ENCODE assay signal across 16 cellular contexts in the genomic region with DNA sequence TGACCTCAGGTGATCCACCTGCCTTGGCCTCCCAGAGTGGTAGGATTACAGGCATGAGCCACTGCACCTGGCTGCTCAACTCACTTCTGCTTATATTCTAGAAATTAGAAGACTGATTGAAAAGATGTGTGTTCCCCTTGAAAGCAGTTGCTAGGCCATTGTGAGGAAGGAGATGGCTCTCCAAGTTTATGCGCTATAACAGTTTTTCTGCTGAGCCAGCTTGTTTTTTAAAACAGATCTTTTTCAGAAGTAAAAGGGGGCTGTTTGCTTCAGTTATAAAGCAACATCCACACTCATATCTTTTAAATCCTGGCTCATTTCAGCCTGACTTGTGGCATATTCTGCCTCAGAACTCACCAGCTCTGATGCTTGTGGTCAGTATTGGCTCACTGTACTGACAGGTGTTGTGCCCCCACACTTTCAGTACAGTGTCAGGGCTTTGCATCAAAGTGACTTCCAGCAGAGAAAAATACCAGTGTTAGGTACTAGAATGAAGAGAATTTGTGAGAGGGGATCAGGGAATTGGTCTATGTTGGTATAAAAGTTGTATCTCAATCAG.
"Had no signal": no experiment of that assay in that cellular context is flagged by ENCODE, and none has a peak within 500 bp of the region (broad histone marks: within the 10 kb centered on the region; RNA-seq: fewer than 3 reads in every experiment).

No MANE protein-coding gene starts in this region.

- H3K9me3 Mint-ChIP-seq: activated B cell treated with CpG ODN at 0.5 μM for 24 hours; stimulated activated memory B cell treated with anti-CD40 and anti-IgM and Interleukin-4, amounts not matched to agents 10 μg/mL and 1 μg/mL and 100 μg/mL, for 72 hours had no signal

- H3K9me3 ChIP-seq: esophagus muscularis mucosa, prostate gland, tibial nerve had no signal

- FAIRE-seq: TTC549 had no signal

- H2AFZ ChIP-seq: hepatocyte had no signal

- H3K4me3 Mint-ChIP-seq: activated B cell treated with CpG ODN at 0.5 μM for 24 hours; mesothelial cell of epicardium; stimulated activated memory B cell treated with anti-CD40 and anti-IgM and Interleukin-4, amounts not matched to agents 10 μg/mL and 1 μg/mL and 100 μg/mL, for 72 hours had no signal

- H3K4me2 ChIP-seq: hepatocyte had no signal

- H3K27me3 Mint-ChIP-seq: activated B cell treated with CpG ODN at 0.5 μM for 24 hours; stimulated activated memory B cell treated with anti-CD40 and anti-IgM and Interleukin-4, amounts not matched to agents 10 μg/mL and 1 μg/mL and 100 μg/mL, for 72 hours had no signal

- ATAC-seq: right cardiac atrium; stimulated activated memory B cell treated with anti-CD40 and anti-IgM and Interleukin-4, amounts not matched to agents 10 μg/mL and 1 μg/mL and 100 μg/mL, for 72 hours had no signal

- H3K4me1 ChIP-seq: prostate gland had no signal

- H3K27ac ChIP-seq: esophagus muscularis mucosa, hepatocyte, prostate gland, tibial nerve had no signal

- DNase-seq: activated B cell treated with CpG ODN at 0.5 μM for 24 hours; activated CD8-positive, alpha-beta memory T cell treated with anti-CD3 and anti-CD28 coated beads, Interleukin-2, amount 50 U/mL, for 4 hours; activated effector memory CD4-positive, alpha-beta T cell treated with Interleukin-2 at 50 U/mL for 16 hours; aorta; cortex of kidney; effector CD4-positive, alpha-beta T cell; islet precursor cell; right cardiac atrium had no signal

- H3K27me3 ChIP-seq: esophagus muscularis mucosa, hepatocyte, tibial nerve had no signal

- H3K4me3 ChIP-seq: esophagus muscularis mucosa, hepatocyte, lung, prostate gland, tibial nerve had no signal
